Comparison of ENCODE assay signal across 10 cellular contexts in the genomic region with DNA sequence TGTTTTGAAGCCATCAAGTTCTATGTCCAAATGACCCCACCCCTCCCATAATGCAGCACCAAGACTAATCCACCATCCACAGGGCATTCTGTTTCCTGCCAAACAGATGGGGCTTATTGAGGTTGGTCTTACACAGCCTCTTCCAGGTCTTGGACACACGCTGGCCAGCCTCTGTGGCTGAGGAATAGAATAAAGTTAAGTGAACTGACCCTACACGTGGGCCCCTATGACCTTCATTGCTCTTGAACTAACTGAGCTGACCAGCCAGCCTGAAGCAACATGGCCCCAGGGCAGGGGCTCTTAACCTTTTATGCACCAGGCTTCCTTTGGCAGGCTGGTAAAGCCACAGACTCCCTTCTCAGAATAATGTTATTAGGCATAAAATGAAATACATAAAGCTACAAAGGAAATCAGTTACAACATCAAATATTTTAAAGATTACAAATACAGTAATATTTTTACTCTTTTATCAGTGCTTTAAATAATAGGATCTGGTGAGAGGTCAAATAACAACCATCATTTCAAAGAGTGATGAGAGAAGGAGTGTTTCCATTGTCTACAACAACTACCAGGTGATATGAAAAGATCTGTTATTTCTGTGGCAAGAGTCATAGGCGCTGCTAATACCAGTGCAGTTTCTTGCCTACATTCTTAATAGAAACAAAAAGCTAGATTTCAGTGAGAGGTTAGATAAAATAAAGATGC.
DNase-seq lines count a peak whose midpoint lies in the region; ATAC-seq and TF ChIP-seq lines count a peak whose summit lies in the region.
"Had no signal": no experiment of that assay in that cellular context is flagged by ENCODE, and none has a peak within 500 bp of the region (broad histone marks: within the 10 kb centered on the region; RNA-seq: fewer than 3 reads in every experiment).

No MANE protein-coding gene starts in this region.

- peak overlapping the region; percentile 53 to 57 for H3K27ac ChIP-seq in mucosa of rectum (ENCODE audit: low read depth in 2 of 2, low read length in 2 of 2)

- no peak overlapping the region for H3K9ac ChIP-seq in mucosa of rectum (ENCODE audit: low read depth in 1 of 2, low read length in 2 of 2)

- H3K9me3 ChIP-seq in mucosa of rectum (ENCODE audit: control insufficient read depth in 2 of 2, low read length in 2 of 2), result no peaks in the 10 kb centered on the region

- no peak overlapping the region for H3K4me3 ChIP-seq in mucosa of rectum (ENCODE audit: low read length in 2 of 2)

- intact Hi-C loops in posterior vena cava (cut with DNase I), result loop anchor here in 1 of 2 donors (10.0 kb wide), 1 partner anchor 180 kb away; no protein-coding TSS in a partner anchor

- peaks cover 6% of the 10 kb centered on the region in 2 donors for H3K4me1 ChIP-seq in mucosa of rectum (ENCODE audit: control insufficient read depth in 2 of 2, insufficient read depth in 2 of 2, low read length in 2 of 2)

- no peaks in the 10 kb centered on the region for H3K36me3 ChIP-seq in mucosa of rectum (ENCODE audit: control insufficient read depth in 2 of 2, insufficient read depth in 2 of 2, low read length in 2 of 2)

- CTCF ChIA-PET in activated CD8-positive, alpha-beta memory T cell treated with anti-CD3 and anti-CD28 coated beads, Interleukin-2, amount 10 ng/mL, durations not matched to agents 7 days and 5 days (lab: Charles Lee), result no interaction called here

- H3K4me1 Mint-ChIP-seq in activated CD8-positive, alpha-beta memory T cell treated with anti-CD3 and anti-CD28 coated beads, Interleukin-2, amount 10 ng/mL, durations not matched to agents 7 days and 5 days, result peaks cover 9% of the 10 kb centered on the region
- H3K4me1 Mint-ChIP-seq in type B pancreatic cell (ENCODE audit: unreplicated experiment), result peaks cover 14% of the 10 kb centered on the region
- peaks cover 17% of the 10 kb centered on the region for H3K4me1 Mint-ChIP-seq in activated T-cell treated with anti-CD3 and anti-CD28 coated beads, Interleukin-2, amount 50 U/mL, for 4 hours (ENCODE audit: low read depth)

- peaks cover 1% of the 10 kb centered on the region for H3K36me3 Mint-ChIP-seq in activated CD8-positive, alpha-beta memory T cell treated with anti-CD3 and anti-CD28 coated beads, Interleukin-2, amount 10 ng/mL, durations not matched to agents 7 days and 5 days
- H3K36me3 Mint-ChIP-seq in type B pancreatic cell, result no peaks in the 10 kb centered on the region
- no peaks in the 10 kb centered on the region for H3K36me3 Mint-ChIP-seq in activated T-cell treated with anti-CD3 and anti-CD28 coated beads, Interleukin-2, amount 50 U/mL, for 4 hours (ENCODE audit: insufficient read depth)

- peaks cover 2% of the 10 kb centered on the region for H3K9me3 Mint-ChIP-seq in activated CD8-positive, alpha-beta memory T cell treated with anti-CD3 and anti-CD28 coated beads, Interleukin-2, amount 10 ng/mL, durations not matched to agents 7 days and 5 days (ENCODE audit: low read depth)
- H3K9me3 Mint-ChIP-seq in type B pancreatic cell, result peaks cover under 1% of the 10 kb centered on the region
- no peaks in the 10 kb centered on the region for H3K9me3 Mint-ChIP-seq in activated T-cell treated with anti-CD3 and anti-CD28 coated beads, Interleukin-2, amount 50 U/mL, for 4 hours

- no peaks in the 10 kb centered on the region for H3K27me3 ChIP-seq in mucosa of rectum (ENCODE audit: control insufficient read depth in 2 of 2, insufficient read depth in 2 of 2, low read length in 2 of 2)

- H3K27me3 Mint-ChIP-seq in activated CD8-positive, alpha-beta memory T cell treated with anti-CD3 and anti-CD28 coated beads, Interleukin-2, amount 10 ng/mL, durations not matched to agents 7 days and 5 days, result no peaks in the 10 kb centered on the region
- no peaks in the 10 kb centered on the region for H3K27me3 Mint-ChIP-seq in type B pancreatic cell
- H3K27me3 Mint-ChIP-seq in activated T-cell treated with anti-CD3 and anti-CD28 coated beads, Interleukin-2, amount 50 U/mL, for 4 hours (ENCODE audit: low read depth), result no peaks in the 10 kb centered on the region

- H3K27ac Mint-ChIP-seq in activated CD8-positive, alpha-beta memory T cell treated with anti-CD3 and anti-CD28 coated beads, Interleukin-2, amount 10 ng/mL, durations not matched to agents 7 days and 5 days, result peak overlapping the region; percentile 16
- peak overlapping the region; percentile 84 for H3K27ac Mint-ChIP-seq in type B pancreatic cell

- no peak for DNase-seq in activated CD8-positive, alpha-beta memory T cell treated with anti-CD3 and anti-CD28 coated beads, Interleukin-2, amount 10 ng/mL, durations not matched to agents 7 days and 5 days
- no peak for DNase-seq in activated CD8-positive, alpha-beta memory T cell treated with anti-CD3 and anti-CD28 coated beads, Interleukin-2, amount 50 U/mL, for 4 hours
- DNase-seq in amniotic epithelial cell (ENCODE audit: low read depth), result peak; percentile 32
- no peak for DNase-seq in type B pancreatic cell (ENCODE audit: extremely low spot score, unreplicated experiment)
- DNase-seq in hepatic stellate cell (ENCODE audit: low spot score), result no peak
- no peak for DNase-seq in activated T-cell treated with anti-CD3 and anti-CD28 coated beads, Interleukin-2, amount 50 U/mL, for 4 hours
- no peak for DNase-seq in posterior vena cava (ENCODE audit: low spot score)
- DNase-seq: activated gamma-delta T cell treated with Interleukin-2 at 50 U/mL for 16 hours, NCI-H1105 had no signal

- no peak overlapping the region for H3K4me3 Mint-ChIP-seq in activated CD8-positive, alpha-beta memory T cell treated with anti-CD3 and anti-CD28 coated beads, Interleukin-2, amount 10 ng/mL, durations not matched to agents 7 days and 5 days
- no peak overlapping the region for H3K4me3 Mint-ChIP-seq in type B pancreatic cell
- H3K4me3 Mint-ChIP-seq in activated T-cell treated with anti-CD3 and anti-CD28 coated beads, Interleukin-2, amount 50 U/mL, for 4 hours, result no peak overlapping the region

- TF ChIP-seq CTCF in type B pancreatic cell (conservative IDR thresholded peaks at IDR 0.05), result no peak

- no peak for ATAC-seq in activated CD8-positive, alpha-beta memory T cell treated with anti-CD3 and anti-CD28 coated beads, Interleukin-2, amount 10 ng/mL, durations not matched to agents 7 days and 5 days
- ATAC-seq in activated T-cell treated with anti-CD3 and anti-CD28 coated beads, Interleukin-2, amount 50 U/mL, for 4 hours, result no peak
